1 cellular context compared by ENCODE assay signal in the genomic region with DNA sequence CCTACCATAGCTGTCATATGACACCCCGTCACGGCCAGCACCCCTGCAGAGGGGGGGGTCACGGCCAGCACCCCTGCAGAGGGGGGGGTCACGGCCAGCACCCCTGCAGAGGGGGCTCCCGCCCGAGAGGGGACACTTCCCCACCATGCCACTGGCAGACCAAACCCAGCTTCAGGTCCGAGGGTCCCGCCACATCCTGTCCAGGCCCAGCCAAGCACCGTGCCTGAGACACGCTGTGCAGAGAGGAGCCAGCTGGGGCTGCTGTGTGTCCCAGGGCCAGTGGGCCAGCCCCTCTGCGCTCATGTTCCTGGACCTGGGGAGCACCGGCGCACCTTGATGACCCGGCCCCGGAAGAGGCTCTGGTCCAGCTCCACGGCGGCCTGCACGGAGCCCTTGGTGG.
TF ChIP-seq lines count a peak whose summit lies in the region.

No MANE protein-coding gene starts in this region.

TF ChIP-seq in HCT116, 20 proteins besides CTCF, POLR2A, EP300 and RAD21:
- TF ChIP-seq YY1 (IDR thresholded peaks at IDR 0.05; ENCODE audit: extremely low read depth, insufficient replicate concordance, low read depth, low read length) = no peak
